ENCODE assay signal across 17 cellular contexts in genomic region chr7:85483205-85483604, GRCh38.
DNase-seq lines count a peak whose midpoint lies in the region; ATAC-seq and TF ChIP-seq lines count a peak whose summit lies in the region.
"Had no signal": no experiment of that assay in that cellular context is flagged by ENCODE, and none has a peak within 500 bp of the region (broad histone marks: within the 10 kb centered on the region; RNA-seq: fewer than 3 reads in every experiment).

No MANE protein-coding gene starts in this region.

- no peaks in the 10 kb centered on the region for H3K27me3 ChIP-seq in AG04450 (ENCODE audit: control insufficient read depth, insufficient read depth, low read length)
- no peaks in the 10 kb centered on the region for H3K27me3 ChIP-seq in PC-9 (ENCODE audit: insufficient read depth, low read depth)
- H3K27me3 ChIP-seq: cardiac muscle cell had no signal

- H3K79me2 ChIP-seq in PC-9 (ENCODE audit: low read depth) = no peaks in the 10 kb centered on the region

- H3K4me3 Mint-ChIP-seq in activated CD8-positive, alpha-beta T cell treated with anti-CD3 and anti-CD28 coated beads for 36 hours = no peak overlapping the region
- H3K4me3 Mint-ChIP-seq: activated naive CD4-positive, alpha-beta T cell treated with anti-CD3 and anti-CD28 coated beads, Interleukin-2, amount 50 U/mL, for 24 hours; activated T-cell treated with anti-CD3 and anti-CD28 coated beads, Interleukin-2, amount 50 U/mL, for 24 hours; stimulated activated naive CD8-positive, alpha-beta T cell treated with anti-CD3 and anti-CD28 coated beads, Interleukin-15, amount 100 ng/mL, for 72 hours had no signal

- H3K4me1 ChIP-seq in PC-9 (replicated peaks; ENCODE audit: insufficient read depth) = no peaks in the 10 kb centered on the region

- DNase-seq in AG04450 (ENCODE audit: low read depth, low spot score) (peak; percentile 66), HCEC 1CT (peak; percentile 77), amniotic epithelial cell (ENCODE audit: low read depth) (peak; percentile 70), fibroblast of villous mesenchyme (ENCODE audit: low read depth) (peak; percentile 82), PC-9 (no peak), GM19238 (ENCODE audit: insufficient read length, low spot score) (no peak), ureter (ENCODE audit: low spot score) (no peak)
- no peak for DNase-seq in activated CD8-positive, alpha-beta T cell treated with anti-CD3 and anti-CD28 coated beads for 36 hours
- DNase-seq: activated CD4-positive, alpha-beta T cell treated with anti-CD3 and anti-CD28 coated beads, Interleukin-2, amount 50 U/mL, for 4 hours; activated T-cell treated with anti-CD3 and anti-CD28 coated beads, Interleukin-2, amount 50 U/mL, for 24 hours; foreskin melanocyte; H7; NCI-H187 treated with DMSO at 0.1 percent for 48 hours; NCI-H510A; stimulated activated naive CD8-positive, alpha-beta T cell treated with anti-CD3 and anti-CD28 coated beads, Interleukin-15, amount 100 ng/mL, for 72 hours had no signal

- POLR2A ChIA-PET in AG04450 (lab: Yijun Ruan, JAX) = no interaction called here
- POLR2A ChIA-PET in PC-9 (lab: Charles Lee; ENCODE audit: unreplicated experiment) = no interaction called here
- POLR2A ChIA-PET in activated CD8-positive, alpha-beta T cell treated with anti-CD3 and anti-CD28 coated beads for 36 hours (lab: Charles Lee) = no interaction called here

- H3F3A ChIP-seq in PC-9 (ENCODE audit: insufficient read depth, low read depth) = no peaks in the 10 kb centered on the region

- no peaks in the 10 kb centered on the region for H4K20me1 ChIP-seq in PC-9 (ENCODE audit: insufficient read depth)

- H3K4me3 ChIP-seq in AG04450 (ENCODE audit: low read depth, low read length) (no peak overlapping the region), fibroblast of villous mesenchyme (ENCODE audit: low read depth, low read length) (no peak overlapping the region), PC-9 (no peak overlapping the region)
- H3K4me3 ChIP-seq: cardiac muscle cell had no signal

- no peaks in the 10 kb centered on the region for H3K9me2 ChIP-seq in PC-9 (ENCODE audit: insufficient read depth)

- H3K9me3 Mint-ChIP-seq in activated CD8-positive, alpha-beta T cell treated with anti-CD3 and anti-CD28 coated beads for 36 hours = no peaks in the 10 kb centered on the region
- H3K9me3 Mint-ChIP-seq: activated naive CD4-positive, alpha-beta T cell treated with anti-CD3 and anti-CD28 coated beads, Interleukin-2, amount 50 U/mL, for 24 hours had no signal

- no TSS peak for BruUV-seq in PC-9 (replicated peaks; lab: Mats Ljungman, UMichigan)

- ATAC-seq in activated CD8-positive, alpha-beta T cell treated with anti-CD3 and anti-CD28 coated beads for 36 hours = no peak
- ATAC-seq: stimulated activated naive CD8-positive, alpha-beta T cell treated with anti-CD3 and anti-CD28 coated beads, Interleukin-15, amount 100 ng/mL, for 72 hours had no signal

- no peaks in the 10 kb centered on the region for H3K27me3 Mint-ChIP-seq in activated CD8-positive, alpha-beta T cell treated with anti-CD3 and anti-CD28 coated beads for 36 hours
- H3K27me3 Mint-ChIP-seq: activated naive CD4-positive, alpha-beta T cell treated with anti-CD3 and anti-CD28 coated beads, Interleukin-2, amount 50 U/mL, for 24 hours; activated T-cell treated with anti-CD3 and anti-CD28 coated beads, Interleukin-2, amount 50 U/mL, for 24 hours; stimulated activated naive CD8-positive, alpha-beta T cell treated with anti-CD3 and anti-CD28 coated beads, Interleukin-15, amount 100 ng/mL, for 72 hours had no signal

- CTCF ChIA-PET in AG04450 (lab: Charles Lee) (no interaction called here), PC-9 (lab: Charles Lee) (no interaction called here)
- CTCF ChIA-PET in activated CD8-positive, alpha-beta T cell treated with anti-CD3 and anti-CD28 coated beads for 36 hours (lab: Charles Lee) = no interaction called here

- no peak overlapping the region for H3K27ac Mint-ChIP-seq in activated CD8-positive, alpha-beta T cell treated with anti-CD3 and anti-CD28 coated beads for 36 hours
- H3K27ac Mint-ChIP-seq: activated naive CD4-positive, alpha-beta T cell treated with anti-CD3 and anti-CD28 coated beads, Interleukin-2, amount 50 U/mL, for 24 hours; activated T-cell treated with anti-CD3 and anti-CD28 coated beads, Interleukin-2, amount 50 U/mL, for 24 hours; stimulated activated naive CD8-positive, alpha-beta T cell treated with anti-CD3 and anti-CD28 coated beads, Interleukin-15, amount 100 ng/mL, for 72 hours had no signal

- TF ChIP-seq CTCF in AG04450 (IDR thresholded peaks at IDR 0.05; ENCODE audit: low read depth, low read length) = no peak
- no peak for TF ChIP-seq CTCF in fibroblast of villous mesenchyme (IDR thresholded peaks at IDR 0.05; ENCODE audit: insufficient read depth, low read depth, low read length)
- no peak for TF ChIP-seq CTCF in PC-9 (conservative IDR thresholded peaks at IDR 0.05)
- no peak for TF ChIP-seq CTCF in activated CD8-positive, alpha-beta T cell treated with anti-CD3 and anti-CD28 coated beads for 36 hours (IDR thresholded peaks at IDR 0.05)

- H3K9me3 ChIP-seq in AG04450 (ENCODE audit: control insufficient read depth, insufficient read depth, low read length) (no peaks in the 10 kb centered on the region), PC-9 (ENCODE audit: insufficient read depth, low read depth) (no peaks in the 10 kb centered on the region)

- H3K4me1 Mint-ChIP-seq in activated CD8-positive, alpha-beta T cell treated with anti-CD3 and anti-CD28 coated beads for 36 hours (ENCODE audit: low read depth) = no peaks in the 10 kb centered on the region
- H3K4me1 Mint-ChIP-seq: activated naive CD4-positive, alpha-beta T cell treated with anti-CD3 and anti-CD28 coated beads, Interleukin-2, amount 50 U/mL, for 24 hours; stimulated activated naive CD8-positive, alpha-beta T cell treated with anti-CD3 and anti-CD28 coated beads, Interleukin-15, amount 100 ng/mL, for 72 hours had no signal

- intact Hi-C loops in PC-9 (cut with micrococcal nuclease; ENCODE audit: unreplicated experiment) = no loop called here
- intact Hi-C loops in activated CD8-positive, alpha-beta T cell treated with anti-CD3 and anti-CD28 coated beads for 36 hours (cut with micrococcal nuclease) = no loop called here

- H3K4me2 ChIP-seq in PC-9 = no peak overlapping the region

- H3K36me3 ChIP-seq in PC-9 (ENCODE audit: low read depth) = no peaks in the 10 kb centered on the region
- H3K36me3 ChIP-seq: cardiac muscle cell had no signal

- H3K27ac ChIP-seq in AG04450 (ENCODE audit: low read depth, low read length) (no peak overlapping the region), PC-9 (no peak overlapping the region)
- H3K27ac ChIP-seq: cardiac muscle cell had no signal

- no peaks in the 10 kb centered on the region for H3K36me3 Mint-ChIP-seq in activated CD8-positive, alpha-beta T cell treated with anti-CD3 and anti-CD28 coated beads for 36 hours (ENCODE audit: low read depth)
- H3K36me3 Mint-ChIP-seq: activated naive CD4-positive, alpha-beta T cell treated with anti-CD3 and anti-CD28 coated beads, Interleukin-2, amount 50 U/mL, for 24 hours had no signal

- no peak overlapping the region for H2AFZ ChIP-seq in PC-9

Comparison
In these comparisons a context has a peak if more than half of its experiments do, and no peak if none do; other contexts are left out.
1. DNase-seq: peak in AG04450 (single experiment), HCEC 1CT (single experiment), amniotic epithelial cell (single experiment) and fibroblast of villous mesenchyme (single experiment); none in PC-9 (0 of 2), GM19238 (single experiment), ureter (single experiment) and activated CD8-positive, alpha-beta T cell treated with anti-CD3 and anti-CD28 coated beads for 36 hours (single experiment).